Comparison of ENCODE assay signal across 11 cellular contexts in genomic region chr6:117266267-117266797, GRCh38. TPM values are rescaled to one million over a fixed set of nuclear protein-coding genes. Genes with fewer than 3 reads are reported as not detected.
A peak's percentile ranks its signal among the peaks of the same experiment; 100 is the strongest.
DNase-seq lines count a peak whose midpoint lies in the region; ATAC-seq and TF ChIP-seq lines count a peak whose summit lies in the region.
"Had no signal": no experiment of that assay in that cellular context is flagged by ENCODE, and none has a peak within 500 bp of the region (broad histone marks: within the 10 kb centered on the region; RNA-seq: fewer than 3 reads in every experiment).

No MANE protein-coding gene starts in this region.

- H3K9me3 ChIP-seq in SK-N-MC (ENCODE audit: low read depth, low read length), result no peaks in the 10 kb centered on the region

- no peak for DNase-seq in GM12865 (ENCODE audit: low read depth)
- no peak for DNase-seq in SK-N-MC (ENCODE audit: low read depth, low spot score)
- peak; percentile 28 for DNase-seq in left kidney (ENCODE audit: low read depth, low spot score)
- no peak for DNase-seq in skeletal muscle cell (ENCODE audit: low read depth)
- DNase-seq in NCI-H2196 treated with DMSO at 0.1 percent for 48 hours (lab: John Stamatoyannopoulos, UW; ENCODE audit: unreplicated experiment), result no peak
- DNase-seq in SK-N-DZ (ENCODE audit: low spot score), result no peak
- no peak for DNase-seq in activated gamma-delta T cell treated with Interleukin-2 at 50 U/mL for 16 hours
- DNase-seq: NCI-H2107 had no signal

- no peak overlapping the region for H3K9ac ChIP-seq in SK-N-MC (ENCODE audit: insufficient read length)
- H3K9ac ChIP-seq: BLaER1 treated with 17β-estradiol and CSF1 and Interleukin-3, amounts not matched to agents 10 nM and 100 nM had no signal

- no peak for TF ChIP-seq CTCF in GM12865 (IDR thresholded peaks at IDR 0.05; ENCODE audit: insufficient read depth, low read depth, low read length, missing control alignments)

- H3K36me3 ChIP-seq in SK-N-MC (ENCODE audit: insufficient read depth, low read length), result no peaks in the 10 kb centered on the region
- H3K36me3 ChIP-seq: BLaER1 treated with 17β-estradiol and CSF1 and Interleukin-3, amounts not matched to agents 10 nM and 100 nM had no signal

- peak overlapping the region; percentile 31 for H3K4me3 ChIP-seq in GM12865 (ENCODE audit: low read depth, low read length)
- peak overlapping the region; percentile 14; the same call in 1 of the 2 replicates for H3K4me3 ChIP-seq in SK-N-MC
- peak overlapping the region; percentile 56 for H3K4me3 ChIP-seq in skeletal muscle cell (ENCODE audit: low read depth, low read length)
- H3K4me3 ChIP-seq: BLaER1 treated with 17β-estradiol and CSF1 and Interleukin-3, amounts not matched to agents 10 nM and 100 nM had no signal

- no peak overlapping the region for H3K27ac ChIP-seq in SK-N-MC
- H3K27ac ChIP-seq: BLaER1 treated with 17β-estradiol and CSF1 and Interleukin-3, amounts not matched to agents 10 nM and 100 nM had no signal

- ATAC-seq in GM19023 (IDR thresholded peaks at IDR 0.05; ENCODE audit: unreplicated experiment), result no peak

RNA-seq across cellular contexts. Expression of gene VGLL2, which starts 1.0 kb away (rescaled TPM):
- not detected in 2 replicates for polyA plus RNA-seq in SK-N-DZ (2014; cell fraction: cytosol; rRNA removed)
- polyA plus RNA-seq in SK-N-DZ (2014; cell fraction: nucleus; rRNA removed), result not detected in 2 replicates
- polyA plus RNA-seq: endothelial cell of umbilical vein had no signal
